8 cellular contexts compared by ENCODE assay signal in the genomic region with DNA sequence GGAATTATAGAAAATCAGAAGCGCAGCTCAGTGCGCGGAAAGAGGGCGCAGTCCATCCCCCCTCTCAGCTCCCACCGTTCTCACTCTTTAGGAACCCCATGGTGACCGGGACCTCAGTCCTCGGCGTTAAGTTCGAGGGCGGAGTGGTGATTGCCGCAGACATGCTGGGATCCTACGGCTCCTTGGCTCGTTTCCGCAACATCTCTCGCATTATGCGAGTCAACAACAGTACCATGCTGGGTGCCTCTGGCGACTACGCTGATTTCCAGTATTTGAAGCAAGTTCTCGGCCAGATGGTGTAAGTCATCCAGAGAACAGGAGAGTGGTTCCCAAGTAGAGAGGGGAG. TPM values are rescaled to one million over a fixed set of nuclear protein-coding genes. Genes with fewer than 3 reads are reported as not detected.
DNase-seq lines count a peak whose midpoint lies in the region; ATAC-seq, FAIRE-seq and TF ChIP-seq lines count a peak whose summit lies in the region.

No MANE protein-coding gene starts in this region.

- H3K4me2 ChIP-seq in K562 (ENCODE audit: insufficient read depth, low read length) = peak overlapping the region; percentile 97

- H3K9me1 ChIP-seq in K562 (ENCODE audit: control insufficient read depth, insufficient read depth, low read length) = no peaks in the 10 kb centered on the region

- H3K9me3 Mint-ChIP-seq in immature natural killer cell = no peaks in the 10 kb centered on the region

- TF ChIP-seq EP300 in K562 (IDR thresholded peaks at IDR 0.05; ENCODE audit: low read length) = no peak

- H3K4me3 Mint-ChIP-seq in immature natural killer cell = peak overlapping the region; percentile 91 to 99 (median 95)

- WGBS in K562 (ENCODE audit: insufficient coverage, low coverage, missing lambda C conversion rate) = 0% methylated on average over 18 of the region's 19 CpGs

- peaks cover 45% of the 10 kb centered on the region; the same call in 2 of the 3 replicates for H3K36me3 ChIP-seq in K562 (ENCODE audit: control insufficient read depth, insufficient read depth, low read length)

- intact Hi-C loops in K562 (cut with micrococcal nuclease) = loop anchor here (2.0 kb wide), 2 partner anchors 53 to 99 kb away; partner anchors contain the start of gene RFX5

- BruUV-seq in K562 (replicated peaks; lab: Mats Ljungman, UMichigan) = TSS peak; percentile 86

- H3K9ac ChIP-seq in K562 (ENCODE audit: insufficient read depth in 1 of 2, low read depth in 2 of 2, low read length in 2 of 2) = peak overlapping the region; percentile 90 to 99

- no peak for TF ChIP-seq CTCF in K562 (IDR thresholded peaks at IDR 0.05 in 2 of 3, conservative IDR thresholded peaks at IDR 0.05 in 1 of 3; ENCODE audit: insufficient read depth in 2 of 3, low read depth in 1 of 3, low read length in 3 of 3)

- TF ChIP-seq POLR2A in K562 (conservative IDR thresholded peaks at IDR 0.05) = no peak

- ATAC-seq in K562 = peak; percentile 50
- ATAC-seq in HG02623 (IDR thresholded peaks at IDR 0.05; ENCODE audit: unreplicated experiment) = no peak

- peak overlapping the region; percentile 97 to 99 (median 98) for H3K27ac Mint-ChIP-seq in immature natural killer cell

- in situ Hi-C loops in K562 (cut with MboI) = no loop called here

- peak overlapping the region; percentile 85 for H3K27ac ChIP-seq in K562 (ENCODE audit: extremely low read depth, low read depth, low read length)

- peaks cover 0 to 11% (median 10%) of the 10 kb centered on the region in 3 donors for H3K27me3 Mint-ChIP-seq in immature natural killer cell (ENCODE audit: low read depth in 3 of 3)

- H3K27me3 ChIP-seq in K562 (ENCODE audit: control insufficient read depth in 2 of 2, insufficient read depth in 2 of 2, low read length in 2 of 2) = no peaks in the 10 kb centered on the region

- H4K20me1 ChIP-seq in K562 (replicated peaks; ENCODE audit: control insufficient read depth, insufficient read depth, low read length) = 0 out of 2 replicates have a peak, but pooled peaks cover 3% of the 10 kb centered on the region

- no peak for TF ChIP-seq RAD21 in K562 (CRISPR knock-in tag; conservative IDR thresholded peaks at IDR 0.05 in 1 of 2, IDR thresholded peaks at IDR 0.05 in 1 of 2)

- peak overlapping the region; percentile 83 for H2AFZ ChIP-seq in K562 (ENCODE audit: low read depth, low read length)

- H3K79me2 ChIP-seq in K562 (ENCODE audit: control insufficient read depth, insufficient read depth, low read length) = peaks cover 22% of the 10 kb centered on the region

- H3K4me1 Mint-ChIP-seq in immature natural killer cell = peaks cover 21 to 38% of the 10 kb centered on the region in 2 donors

- POLR2A ChIA-PET in K562 (lab: Yijun Ruan, JAX) = interaction anchor here (0.6 to 3.6 kb wide), 18 partner anchors 8 to 210 kb away, joined by 3 to 15 read pairs (median 5); partner anchors contain the start of genes PI4KB and ZNF687

- peak overlapping the region; percentile 86 for H3K4me3 ChIP-seq in K562

- peaks cover 0 to 3% of the 10 kb centered on the region in 2 experiments; a peak in 3 of 5 replicates for H3K4me1 ChIP-seq in K562 (replicated peaks in 1 of 2; ENCODE audit: control insufficient read depth in 2 of 2, insufficient read depth in 2 of 2, low read length in 2 of 2)

- DNase-seq in NCI-H345 (lab: John Stamatoyannopoulos, UW) = peak; percentile 60
- DNase-seq in NCI-H345 treated with DMSO at 0.1 percent for 48 hours (lab: John Stamatoyannopoulos, UW; ENCODE audit: unreplicated experiment) = no peak
- DNase-seq in NAMALWA (ENCODE audit: low spot score) = peak; percentile 56
- peak in 2 of 4 experiments; percentile 27 to 32 for DNase-seq in K562 (ENCODE audit: extremely low read depth in 1 of 4, low spot score in 3 of 4)
- DNase-seq in immature natural killer cell = no peak
- peak; percentile 16 to 27 for DNase-seq in stimulated activated CD4-positive, alpha-beta T cell treated with anti-CD3 and anti-CD28 coated beads, Interleukin-2, amount 100 ng/mL, for 24 hours
- no peak for DNase-seq in NCI-H1105 treated with DMSO at 0.1 percent for 48 hours (lab: John Stamatoyannopoulos, UW)

- no peaks in the 10 kb centered on the region for H3K9me3 ChIP-seq in K562 (replicated peaks; ENCODE audit: control insufficient read depth, insufficient read depth, low read depth, low read length)

- CTCF ChIA-PET in K562 (lab: Yijun Ruan, JAX; ENCODE audit: low intra/inter-chr PET ratio) = interaction anchor here (1.0 to 1.2 kb wide), 3 partner anchors 50 to 100 kb away, joined by 3 to 6 read pairs (median 4); no protein-coding TSS in a partner anchor

- FAIRE-seq in K562 (lab: Jason Lieb, UNC) = no peak

- H3K36me3 Mint-ChIP-seq in immature natural killer cell = peaks cover 5 to 25% (median 16%) of the 10 kb centered on the region in 3 donors

RNA-seq across cellular contexts. Expression of gene PSMB4, which starts 0.5 kb away (rescaled TPM):
- 160 and 206 TPM in 2 replicates for total RNA-seq in K562 (2011; cell fraction: chromatin; rRNA removed; ENCODE audit: low replicate concordance)
- 184 and 193 TPM in 2 replicates for total RNA-seq in K562 (2011; cell fraction: nucleolus; rRNA removed)
- 185 and 201 TPM in 2 replicates for total RNA-seq in K562 (2011; cell fraction: nucleoplasm; rRNA removed)
- 443 and 445 TPM in 2 replicates for total RNA-seq in K562 (2014; rRNA removed)
- 352 and 409 TPM in 2 replicates for total RNA-seq in K562 (2014; rRNA removed; fragmentation: Illumina TruSeq; extraction: Trizol)
- 383 and 397 TPM in 2 replicates for total RNA-seq in K562 (2015; rRNA removed; fragmentation: Illumina TruSeq; extraction: Trizol)
- total RNA-seq in K562 (2021) = 411 and 426 TPM in 2 replicates
- 448 and 475 TPM in 2 replicates for polyA plus RNA-seq in K562 (2011; rRNA removed)
- 758 and 988 TPM in 2 replicates for polyA plus RNA-seq in K562 (2011; cell fraction: cytosol; rRNA removed)
- polyA plus RNA-seq in K562 (2011; cell fraction: nucleus; rRNA removed) = 508 and 716 TPM in 2 replicates
- polyA plus RNA-seq in K562 (2012) = 308 and 436 TPM in 2 replicates
- 559 and 568 TPM in 2 replicates for polyA plus RNA-seq in K562 (2014; fragmentation: Illumina TruSeq; extraction: Trizol)
- polyA plus RNA-seq in K562 (2014; fragmentation: Nextera tagmentation; extraction: Ambion mirVana) = 100 to 1,000 TPM; 638 to 674 TPM
- 603 and 655 TPM in 2 replicates for polyA plus RNA-seq in K562 (2014; rRNA removed)
- polyA minus RNA-seq in K562 (2011; rRNA and poly(A)+ RNA removed) = 273 and 300 TPM in 2 replicates
- polyA minus RNA-seq in K562 (2011; cell fraction: cytosol; rRNA and poly(A)+ RNA removed) = 202 TPM in 2 replicates
- 71.4 and 104 TPM in 2 replicates for polyA minus RNA-seq in K562 (2011; cell fraction: nucleus; rRNA and poly(A)+ RNA removed)
- polyA plus RNA-seq in immature natural killer cell = 10 to 100 TPM; 64.4 to 90.7 (median 71.4) TPM

RNA-seq across cellular contexts. Expression of gene SELENBP1, which starts 27.4 kb away (rescaled TPM):
- total RNA-seq in K562 (2011; cell fraction: chromatin; rRNA removed; ENCODE audit: low replicate concordance) = 76.1 and 163 TPM in 2 replicates
- total RNA-seq in K562 (2011; cell fraction: nucleolus; rRNA removed) = 110 and 113 TPM in 2 replicates
- 76.5 and 80.5 TPM in 2 replicates for total RNA-seq in K562 (2011; cell fraction: nucleoplasm; rRNA removed)
- total RNA-seq in K562 (2014; rRNA removed) = 40.7 and 62.2 TPM in 2 replicates
- total RNA-seq in K562 (2014; rRNA removed; fragmentation: Illumina TruSeq; extraction: Trizol) = 18.9 and 28.3 TPM in 2 replicates
- total RNA-seq in K562 (2015; rRNA removed; fragmentation: Illumina TruSeq; extraction: Trizol) = 25.8 and 25.9 TPM in 2 replicates
- 41.9 and 42.9 TPM in 2 replicates for total RNA-seq in K562 (2021)
- polyA plus RNA-seq in K562 (2011; rRNA removed) = 30.2 and 53.7 TPM in 2 replicates
- polyA plus RNA-seq in K562 (2011; cell fraction: cytosol; rRNA removed) = 28.6 and 82.9 TPM in 2 replicates
- polyA plus RNA-seq in K562 (2011; cell fraction: nucleus; rRNA removed) = 144 and 349 TPM in 2 replicates
- 52.3 and 57.9 TPM in 2 replicates for polyA plus RNA-seq in K562 (2012)
- polyA plus RNA-seq in K562 (2014; fragmentation: Illumina TruSeq; extraction: Trizol) = 45.0 and 45.3 TPM in 2 replicates
- 10 to 100 TPM; 52.1 to 81.2 TPM for polyA plus RNA-seq in K562 (2014; fragmentation: Nextera tagmentation; extraction: Ambion mirVana)
- polyA plus RNA-seq in K562 (2014; rRNA removed) = 47.1 and 50.8 TPM in 2 replicates
- polyA minus RNA-seq in K562 (2011; rRNA and poly(A)+ RNA removed) = 15.3 and 44.9 TPM in 2 replicates
- 26.6 and 29.5 TPM in 2 replicates for polyA minus RNA-seq in K562 (2011; cell fraction: cytosol; rRNA and poly(A)+ RNA removed)
- polyA minus RNA-seq in K562 (2011; cell fraction: nucleus; rRNA and poly(A)+ RNA removed) = 16.6 and 24.6 TPM in 2 replicates
- polyA plus RNA-seq in immature natural killer cell = not detected

RNA-seq across cellular contexts. Expression of gene RFX5, which starts 52.8 kb away (rescaled TPM):
- 32.5 and 45.8 TPM in 2 replicates for total RNA-seq in K562 (2011; cell fraction: chromatin; rRNA removed; ENCODE audit: low replicate concordance)
- 29.5 and 32.4 TPM in 2 replicates for total RNA-seq in K562 (2011; cell fraction: nucleolus; rRNA removed)
- 32.8 and 34.1 TPM in 2 replicates for total RNA-seq in K562 (2011; cell fraction: nucleoplasm; rRNA removed)
- total RNA-seq in K562 (2014; rRNA removed) (25.7 and 30.5 TPM in 2 replicates), K562 (2014; rRNA removed; fragmentation: Illumina TruSeq; extraction: Trizol) (32.2 and 34.6 TPM in 2 replicates), K562 (2015; rRNA removed; fragmentation: Illumina TruSeq; extraction: Trizol) (29.4 and 30.4 TPM in 2 replicates), K562 (2021) (32.7 and 36.1 TPM in 2 replicates)
- polyA plus RNA-seq in K562 (2011; rRNA removed) (38.5 and 40.3 TPM in 2 replicates), K562 (2014; fragmentation: Illumina TruSeq; extraction: Trizol) (36.2 and 48.2 TPM in 2 replicates), K562 (2014; fragmentation: Nextera tagmentation; extraction: Ambion mirVana) (1 to 10 TPM; 3.8 to 4.9 TPM), K562 (2014; rRNA removed) (27.9 and 32.3 TPM in 2 replicates), immature natural killer cell (10 to 100 TPM; 30.0 to 37.8 (median 37.1) TPM)
- 16.5 and 17.9 TPM in 2 replicates for polyA plus RNA-seq in K562 (2011; cell fraction: cytosol; rRNA removed)
- 77.0 and 80.0 TPM in 2 replicates for polyA plus RNA-seq in K562 (2011; cell fraction: nucleus; rRNA removed)
- polyA plus RNA-seq in K562 (2012) = 20.9 and 31.9 TPM in 2 replicates
- polyA minus RNA-seq in K562 (2011; rRNA and poly(A)+ RNA removed) = 23.8 and 26.6 TPM in 2 replicates
- 13.5 and 15.0 TPM in 2 replicates for polyA minus RNA-seq in K562 (2011; cell fraction: cytosol; rRNA and poly(A)+ RNA removed)
- 17.4 and 27.3 TPM in 2 replicates for polyA minus RNA-seq in K562 (2011; cell fraction: nucleus; rRNA and poly(A)+ RNA removed)

RNA-seq across cellular contexts. Expression of gene POGZ, which starts 59.4 kb away (rescaled TPM):
- total RNA-seq in K562 (2011; cell fraction: chromatin; rRNA removed; ENCODE audit: low replicate concordance) = 127 and 201 TPM in 2 replicates
- 62.0 and 71.8 TPM in 2 replicates for total RNA-seq in K562 (2011; cell fraction: nucleolus; rRNA removed)
- total RNA-seq in K562 (2011; cell fraction: nucleoplasm; rRNA removed) = 97.2 and 112 TPM in 2 replicates
- total RNA-seq in K562 (2014; rRNA removed) (16.4 and 25.1 TPM in 2 replicates), K562 (2014; rRNA removed; fragmentation: Illumina TruSeq; extraction: Trizol) (17.6 and 22.0 TPM in 2 replicates), K562 (2015; rRNA removed; fragmentation: Illumina TruSeq; extraction: Trizol) (21.6 and 23.6 TPM in 2 replicates), K562 (2021) (38.2 and 40.6 TPM in 2 replicates)
- polyA plus RNA-seq in K562 (2011; rRNA removed) (26.8 and 44.3 TPM in 2 replicates), K562 (2014; fragmentation: Illumina TruSeq; extraction: Trizol) (26.5 and 36.4 TPM in 2 replicates), K562 (2014; fragmentation: Nextera tagmentation; extraction: Ambion mirVana) (10 to 100 TPM in 1 of 2 experiments, 1 to 10 TPM in 1; 9.4 to 13.7 TPM), K562 (2014; rRNA removed) (20.8 and 21.5 TPM in 2 replicates), immature natural killer cell (1 to 10 TPM; 3.8 to 8.5 (median 6.7) TPM)
- 16.8 and 22.3 TPM in 2 replicates for polyA plus RNA-seq in K562 (2011; cell fraction: cytosol; rRNA removed)
- 94.4 and 103 TPM in 2 replicates for polyA plus RNA-seq in K562 (2011; cell fraction: nucleus; rRNA removed)
- 20.5 and 23.7 TPM in 2 replicates for polyA plus RNA-seq in K562 (2012)
- 50.1 and 70.2 TPM in 2 replicates for polyA minus RNA-seq in K562 (2011; rRNA and poly(A)+ RNA removed)
- polyA minus RNA-seq in K562 (2011; cell fraction: cytosol; rRNA and poly(A)+ RNA removed) = 29.9 and 31.9 TPM in 2 replicates
- 32.2 and 47.7 TPM in 2 replicates for polyA minus RNA-seq in K562 (2011; cell fraction: nucleus; rRNA and poly(A)+ RNA removed)

Comparison
In these comparisons a context has a peak if more than half of its experiments do, and no peak if none do; other contexts are left out.
1. DNase-seq: peak in NCI-H345 (single experiment), NAMALWA (single experiment) and stimulated activated CD4-positive, alpha-beta T cell treated with anti-CD3 and anti-CD28 coated beads, Interleukin-2, amount 100 ng/mL, for 24 hours (2 of 2); none in NCI-H345 treated with DMSO at 0.1 percent for 48 hours (single experiment), immature natural killer cell (0 of 3) and NCI-H1105 treated with DMSO at 0.1 percent for 48 hours (single experiment).
2. RNA of gene SELENBP1, which starts 27.4 kb away (polyA plus RNA-seq): 28.6 to 349 TPM in K562; not detected in immature natural killer cell; every median in the first group is over 10 times any median in the second.